18 cellular contexts compared by ENCODE assay signal in the genomic region with DNA sequence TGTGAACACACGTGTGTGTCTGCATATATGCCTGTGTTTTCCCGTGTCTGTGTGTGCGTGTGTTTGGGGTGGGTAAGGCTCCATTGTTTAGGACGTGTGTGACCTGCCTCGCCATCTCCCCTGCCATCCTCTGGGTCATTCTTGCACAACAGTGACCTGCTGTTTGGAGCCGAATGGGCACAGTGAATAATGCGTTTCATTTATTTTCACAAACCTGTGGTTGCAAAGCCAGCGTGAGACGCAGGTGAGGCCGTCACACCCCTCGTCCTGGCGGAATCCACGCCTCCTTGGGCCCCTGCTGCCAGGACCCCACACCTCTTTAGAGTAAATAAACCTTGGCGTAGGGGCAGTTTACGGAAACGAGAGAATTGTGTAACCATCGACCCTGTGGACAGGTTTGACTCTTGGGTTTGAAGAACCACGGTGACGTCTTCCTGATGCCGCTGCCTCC.
DNase-seq lines count a peak whose midpoint lies in the region; FAIRE-seq and TF ChIP-seq lines count a peak whose summit lies in the region.
"Had no signal": no experiment of that assay in that cellular context is flagged by ENCODE, and none has a peak within 500 bp of the region (broad histone marks: within the 10 kb centered on the region; RNA-seq: fewer than 3 reads in every experiment).

No MANE protein-coding gene starts in this region.

- POLR2A ChIA-PET in Caco-2 (lab: Charles Lee) (no interaction called here), H1 (lab: Charles Lee; ENCODE audit: partially characterized antibody) (no interaction called here)

- no peaks in the 10 kb centered on the region for H3K79me1 ChIP-seq in H1 (ENCODE audit: low read depth, low read length)

- H4K20me1 ChIP-seq in H1 (replicated peaks in 1 of 2; ENCODE audit: control insufficient read depth in 1 of 2, insufficient read depth in 2 of 2, low read length in 2 of 2): peaks cover 2 to 23% of the 10 kb centered on the region in 2 experiments

- H2AK5ac ChIP-seq in H1 (ENCODE audit: low read depth, low read length): no peak overlapping the region

- no peaks in the 10 kb centered on the region for H3K36me3 Mint-ChIP-seq in Caco-2 (ENCODE audit: insufficient read depth, unreplicated experiment)
- no peaks in the 10 kb centered on the region for H3K36me3 Mint-ChIP-seq in IgD-negative memory B cell
- H3K36me3 Mint-ChIP-seq in neural crest cell (ENCODE audit: low read depth): peaks cover 4% of the 10 kb centered on the region
- H3K36me3 Mint-ChIP-seq: activated CD8-positive, alpha-beta memory T cell treated with anti-CD3 and anti-CD28 coated beads, Interleukin-2, amount 10 ng/mL, durations not matched to agents 7 days and 5 days had no signal

- H3K27ac Mint-ChIP-seq in Caco-2 (ENCODE audit: unreplicated experiment): no peak overlapping the region
- H3K27ac Mint-ChIP-seq in IgD-negative memory B cell: peak overlapping the region; percentile 63 to 81 (median 73)
- peak overlapping the region; percentile 23 for H3K27ac Mint-ChIP-seq in neural crest cell (ENCODE audit: unreplicated experiment)
- H3K27ac Mint-ChIP-seq: activated CD4-positive, alpha-beta T cell treated with anti-CD3 and anti-CD28 coated beads, Interleukin-2, amount 10 ng/mL, durations not matched to agents 24 days and 14 days; activated CD8-positive, alpha-beta memory T cell treated with anti-CD3 and anti-CD28 coated beads, Interleukin-2, amount 10 ng/mL, durations not matched to agents 7 days and 5 days; activated naive CD8-positive, alpha-beta T cell treated with anti-CD3 and anti-CD28 coated beads, Interleukin-2, amount 10 ng/mL, durations not matched to agents 7 days and 5 days; activated T-helper 2 cell treated with anti-CD3 and anti-CD28 coated beads, Interferon-gamma antibody, Interleukin-2, Interleukin-4, amounts not matched to agents 10 μg/mL and 5 μg/mL and 100 μg/mL, durations not matched to agents 14 hours and 24 hours and 36 hours; endodermal cell had no signal

- H3K4me3 Mint-ChIP-seq in Caco-2 (ENCODE audit: unreplicated experiment) (peak overlapping the region; percentile 33), IgD-negative memory B cell (peak overlapping the region in 1 of 4 donors; percentile 81), neural crest cell (no peak overlapping the region)
- H3K4me3 Mint-ChIP-seq: activated CD4-positive, alpha-beta T cell treated with anti-CD3 and anti-CD28 coated beads, Interleukin-2, amount 10 ng/mL, durations not matched to agents 24 days and 14 days; activated CD8-positive, alpha-beta memory T cell treated with anti-CD3 and anti-CD28 coated beads, Interleukin-2, amount 10 ng/mL, durations not matched to agents 7 days and 5 days; activated naive CD8-positive, alpha-beta T cell treated with anti-CD3 and anti-CD28 coated beads, Interleukin-2, amount 10 ng/mL, durations not matched to agents 7 days and 5 days; endodermal cell had no signal

- no peaks in the 10 kb centered on the region for H3K9me3 ChIP-seq in Caco-2
- H3K9me3 ChIP-seq in H1 (ENCODE audit: insufficient read depth in 2 of 2, low read depth in 1 of 2, low read length in 1 of 2): no peaks in the 10 kb centered on the region; a peak in 1 of 4 replicates
- H3K9me3 ChIP-seq: left lung, testis had no signal

- no peak for TF ChIP-seq RAD21 in H1 (IDR thresholded peaks at IDR 0.05 in 1 of 2, conservative IDR thresholded peaks at IDR 0.05 in 1 of 2; ENCODE audit: low read depth in 2 of 2, low read length in 2 of 2)

- H3K36me3 ChIP-seq in Caco-2 (ENCODE audit: control insufficient read depth, insufficient read depth, low read length): no peaks in the 10 kb centered on the region
- H3K36me3 ChIP-seq in H1 (ENCODE audit: control insufficient read depth in 2 of 4, insufficient read depth in 4 of 4, low read length in 3 of 4): no peaks in the 10 kb centered on the region
- H3K36me3 ChIP-seq: left lung had no signal

- H3K14ac ChIP-seq in H1 (ENCODE audit: insufficient read length): no peak overlapping the region

- 0 out of 2 replicates have a peak overlapping the region, but pooled peaks have one; percentile 48 for H2BK20ac ChIP-seq in H1 (ENCODE audit: low read length)

- no peak overlapping the region for H3K18ac ChIP-seq in H1 (ENCODE audit: extremely low read depth, low read length)

- no peak overlapping the region for H2BK15ac ChIP-seq in H1 (ENCODE audit: low read length)

- no peak overlapping the region for H2AFZ ChIP-seq in H1 (ENCODE audit: low read length)

- no peak overlapping the region for H4K91ac ChIP-seq in H1 (replicated peaks; ENCODE audit: insufficient read length, low read length)

- peaks cover 8% of the 10 kb centered on the region; the same call in 1 of the 2 replicates for H3K23me2 ChIP-seq in H1 (ENCODE audit: low read depth, low read length)

- TF ChIP-seq EP300 in H1 (IDR thresholded peaks at IDR 0.05; ENCODE audit: borderline replicate concordance in 1 of 2, low read depth in 2 of 2, low read length in 2 of 2): no peak

- intact Hi-C loops in Caco-2 (cut with micrococcal nuclease; ENCODE audit: unreplicated experiment): no loop called here

- H3K27ac ChIP-seq in H1 (ENCODE audit: low read depth, low read length): no peak overlapping the region
- H3K27ac ChIP-seq: left lung, RWPE1, testis had no signal

- no peak overlapping the region for H3K4ac ChIP-seq in H1 (replicated peaks; ENCODE audit: insufficient read length, low read depth, low read length)

- H3K27me3 Mint-ChIP-seq in Caco-2 (ENCODE audit: insufficient read depth, unreplicated experiment): peaks cover 6% of the 10 kb centered on the region
- no peaks in the 10 kb centered on the region for H3K27me3 Mint-ChIP-seq in IgD-negative memory B cell
- peaks cover 39% of the 10 kb centered on the region for H3K27me3 Mint-ChIP-seq in neural crest cell (ENCODE audit: low read depth)
- H3K27me3 Mint-ChIP-seq: activated CD4-positive, alpha-beta T cell treated with anti-CD3 and anti-CD28 coated beads, Interleukin-2, amount 10 ng/mL, durations not matched to agents 24 days and 14 days; activated CD8-positive, alpha-beta memory T cell treated with anti-CD3 and anti-CD28 coated beads, Interleukin-2, amount 10 ng/mL, durations not matched to agents 7 days and 5 days; activated naive CD8-positive, alpha-beta T cell treated with anti-CD3 and anti-CD28 coated beads, Interleukin-2, amount 10 ng/mL, durations not matched to agents 7 days and 5 days; CD4-positive, CD25-positive, alpha-beta regulatory T cell had no signal

- no peaks in the 10 kb centered on the region; a peak in 1 of 4 replicates for H3K79me2 ChIP-seq in H1 (ENCODE audit: control insufficient read depth in 1 of 2, insufficient read depth in 2 of 2, low read length in 2 of 2)

- H2BK120ac ChIP-seq in H1 (replicated peaks; ENCODE audit: low read depth, low read length): no peak overlapping the region

- CTCF ChIA-PET in Caco-2 (lab: Charles Lee): interaction anchor here (0.6 to 1.2 kb wide), 4 partner anchors 17 to 217 kb away, joined by 3 to 6 read pairs (median 4); no protein-coding TSS in a partner anchor
- CTCF ChIA-PET in H1 (lab: Charles Lee; ENCODE audit: partially characterized antibody): interaction anchor here (0.7 to 1.5 kb wide), 13 partner anchors 8 to 90 kb away, joined by 3 to 11 read pairs (median 4); no protein-coding TSS in a partner anchor

- DNase-seq in Caco-2 (no peak), H1 (ENCODE audit: low read depth in 1 of 2, low spot score in 2 of 2) (no peak), neural crest cell (ENCODE audit: low read depth, low spot score) (no peak), GF-D8 (lab: John Stamatoyannopoulos, UW) (no peak), NCI-H2227 treated with DMSO at 0.1 percent for 48 hours (lab: John Stamatoyannopoulos, UW) (no peak)
- no peak for DNase-seq in activated naive CD4-positive, alpha-beta T cell (lab: John Stamatoyannopoulos, UW)
- no peak for DNase-seq in stimulated activated CD4-positive, alpha-beta T cell treated with anti-CD3 and anti-CD28 coated beads, Interleukin-2, amount 100 ng/mL, for 48 hours
- DNase-seq: NCI-H446 treated with DMSO at 0.1 percent for 48 hours had no signal

- peak overlapping the region; percentile 30; the same call in 1 of the 2 replicates for H2BK5ac ChIP-seq in H1 (ENCODE audit: low read depth, low read length)

- TF ChIP-seq CTCF in Caco-2 (IDR thresholded peaks at IDR 0.05; ENCODE audit: insufficient read depth in 1 of 2, low read depth in 1 of 2, low read length in 1 of 2, severe bottlenecking in 1 of 2, unreplicated experiment in 1 of 2): no peak
- TF ChIP-seq CTCF in H1 (IDR thresholded peaks at IDR 0.05; ENCODE audit: control extremely low read depth in 1 of 3, insufficient read depth in 1 of 3, low read depth in 1 of 3, low read length in 3 of 3): no peak
- no peak for TF ChIP-seq CTCF in neural crest cell (conservative IDR thresholded peaks at IDR 0.05)

- H3K4me3 ChIP-seq in Caco-2 (ENCODE audit: low read depth, low read length) (no peak overlapping the region), H1 (ENCODE audit: extremely low read depth in 1 of 4, insufficient read depth in 2 of 4, low read depth in 3 of 4, low read length in 4 of 4) (no peak overlapping the region)
- H3K4me3 ChIP-seq: left lung had no signal

- no peaks in the 10 kb centered on the region for H3K27me3 ChIP-seq in Caco-2 (replicated peaks; ENCODE audit: control insufficient read depth, insufficient read depth, low read length)
- peaks cover 0 to 19% (median 8%) of the 10 kb centered on the region in 4 experiments; a peak in 5 of 7 replicates for H3K27me3 ChIP-seq in H1 (replicated peaks in 1 of 4; ENCODE audit: control insufficient read depth in 3 of 4, extremely low read depth in 1 of 4, insufficient read depth in 3 of 4, low read length in 3 of 4)
- H3K27me3 ChIP-seq: testis had no signal

- H3K4me2 ChIP-seq in H1 (ENCODE audit: insufficient read depth in 1 of 2, low read depth in 2 of 2, low read length in 2 of 2): no peak overlapping the region

- no peak for TF ChIP-seq POLR2A in H1 (IDR thresholded peaks at IDR 0.05; ENCODE audit: control extremely low read depth in 1 of 2, low read depth in 2 of 2, low read length in 2 of 2)

- no TSS peak for BruUV-seq in Caco-2 (replicated peaks; lab: Mats Ljungman, UMichigan)

- H3K4me1 Mint-ChIP-seq in Caco-2 (ENCODE audit: low read depth, unreplicated experiment): no peaks in the 10 kb centered on the region
- H3K4me1 Mint-ChIP-seq in IgD-negative memory B cell: peaks cover 6 to 20% (median 16%) of the 10 kb centered on the region in 3 donors
- H3K4me1 Mint-ChIP-seq in neural crest cell: peaks cover 25% of the 10 kb centered on the region
- H3K4me1 Mint-ChIP-seq: activated CD4-positive, alpha-beta T cell treated with anti-CD3 and anti-CD28 coated beads, Interleukin-2, amount 10 ng/mL, durations not matched to agents 24 days and 14 days; activated CD8-positive, alpha-beta memory T cell treated with anti-CD3 and anti-CD28 coated beads, Interleukin-2, amount 10 ng/mL, durations not matched to agents 7 days and 5 days; endodermal cell had no signal

- 63% methylated on average over 20 of the region's 20 CpGs; no CpG with 5 or more reads in 1 of the 2 experiments for WGBS in H1 (ENCODE audit: extremely low coverage in 1 of 2, insufficient coverage in 1 of 2, insufficient read length in 1 of 2, insufficient replicate concordance in 2 of 2, low coverage in 1 of 2, low lambda C conversion rate in 2 of 2, missing lambda C conversion rate in 1 of 2), 2 experiments

- 0 out of 2 replicates have a peak overlapping the region, but pooled peaks have one; percentile 23 for H2BK12ac ChIP-seq in H1 (ENCODE audit: low read depth, low read length)

- no peak overlapping the region for H4K5ac ChIP-seq in H1 (ENCODE audit: insufficient read length, low read depth, low read length)

- H3K23ac ChIP-seq in H1 (ENCODE audit: insufficient read length): no peak overlapping the region

- H4K8ac ChIP-seq in H1 (ENCODE audit: extremely low read depth, insufficient read depth, low read length): no peak overlapping the region

- no peak overlapping the region for H3K9ac ChIP-seq in H1 (replicated peaks in 1 of 4; ENCODE audit: extremely low read depth in 1 of 4, low read depth in 3 of 4, low read length in 3 of 4)

- no peak overlapping the region for H3K56ac ChIP-seq in H1 (replicated peaks; ENCODE audit: insufficient read length, low read depth, low read length)

- peaks cover 8% of the 10 kb centered on the region; the same call in 1 of the 2 replicates for H3K4me1 ChIP-seq in Caco-2
- peaks cover 0 to 12% (median 3%) of the 10 kb centered on the region in 4 experiments; a peak in 3 of 7 replicates for H3K4me1 ChIP-seq in H1 (replicated peaks in 1 of 4; ENCODE audit: control insufficient read depth in 3 of 4, insufficient read depth in 4 of 4, low read length in 3 of 4)

- no peak for FAIRE-seq in H1 (lab: Jason Lieb, UNC)

- H3K9me3 Mint-ChIP-seq in Caco-2 (ENCODE audit: unreplicated experiment): no peaks in the 10 kb centered on the region
- H3K9me3 Mint-ChIP-seq in IgD-negative memory B cell: no peaks in the 10 kb centered on the region
- peaks cover 3% of the 10 kb centered on the region for H3K9me3 Mint-ChIP-seq in neural crest cell
- H3K9me3 Mint-ChIP-seq: activated CD4-positive, alpha-beta T cell treated with anti-CD3 and anti-CD28 coated beads, Interleukin-2, amount 10 ng/mL, durations not matched to agents 24 days and 14 days; activated T-helper 2 cell treated with anti-CD3 and anti-CD28 coated beads, Interferon-gamma antibody, Interleukin-2, Interleukin-4, amounts not matched to agents 10 μg/mL and 5 μg/mL and 100 μg/mL, durations not matched to agents 14 hours and 24 hours and 36 hours; CD4-positive, CD25-positive, alpha-beta regulatory T cell had no signal
